In genomic region chr1:67874501-67875111, GRCh38 we compare ENCODE assay signal across 22 cellular contexts.
"Had no signal": no experiment of that assay in that cellular context is flagged by ENCODE, and none has a peak within 500 bp of the region (broad histone marks: within the 10 kb centered on the region; RNA-seq: fewer than 3 reads in every experiment).

No MANE protein-coding gene starts in this region.

- H3K36me3 ChIP-seq: colonic mucosa, lower lobe of right lung, right atrium auricular region, tibial nerve had no signal

- H3K4me3 ChIP-seq: colonic mucosa, lower lobe of right lung, right atrium auricular region, tibial nerve had no signal

- H3K9me3 ChIP-seq: colonic mucosa, lower lobe of right lung, right atrium auricular region had no signal

- H3K27me3 ChIP-seq: colonic mucosa, right atrium auricular region, tibial nerve had no signal

- H3K4me1 ChIP-seq: colonic mucosa, lower lobe of right lung, right atrium auricular region, tibial nerve had no signal

- H3K27ac ChIP-seq: colonic mucosa, lower lobe of right lung, right atrium auricular region, tibial nerve had no signal

- H3K4me1 Mint-ChIP-seq: brain, endodermal cell, mesothelial cell of epicardium, nephron had no signal

- ATAC-seq: activated T-cell treated with anti-CD3 and anti-CD28 coated beads, Interleukin-2, amount 50 U/mL, for 72 hours; lower lobe of right lung had no signal

- H3K4me3 Mint-ChIP-seq: activated naive CD8-positive, alpha-beta T cell; activated T-cell treated with anti-CD3 and anti-CD28 coated beads, Interleukin-2, amount 50 U/mL, for 72 hours; brain; endodermal cell; mesothelial cell of epicardium; nephron; stimulated activated naive CD8-positive, alpha-beta T cell treated with anti-CD3 and anti-CD28 coated beads, Interleukin-15, Interleukin-2, amounts not matched to agents 100 ng/mL and 50 ng/mL, for 24 hours; T-helper 1 cell treated with Interleukin-12 subunit alpha and Interleukin-12 subunit beta and Interleukin-4 antibody, amounts not matched to agents 30 μg/mL and 1 μg/mL, for 36 hours had no signal

- H3K36me3 Mint-ChIP-seq: activated naive CD8-positive, alpha-beta T cell; brain; mesothelial cell of epicardium had no signal

- H3K9me3 Mint-ChIP-seq: endodermal cell; T-helper 1 cell treated with Interleukin-12 subunit alpha and Interleukin-12 subunit beta and Interleukin-4 antibody, amounts not matched to agents 30 μg/mL and 1 μg/mL, for 36 hours had no signal

- DNase-seq: activated CD4-positive, alpha-beta T cell treated with anti-CD3 and anti-CD28 coated beads, Interleukin-2, amount 50 U/mL, for 1 hour; activated CD4-positive, CD25-positive, alpha-beta regulatory T cell treated with anti-CD3 and anti-CD28 coated beads, Interleukin-2, amount 50 U/mL, for 72 hours; activated CD8-positive, alpha-beta memory T cell treated with anti-CD3 and anti-CD28 coated beads, Interleukin-2, amount 50 U/mL, for 48 hours; activated gamma-delta T cell; activated T-cell treated with anti-CD3 and anti-CD28 coated beads, Interleukin-2, amount 50 U/mL, for 72 hours; amniotic stem cell; central memory CD4-positive, alpha-beta T cell; colonic mucosa; endodermal cell; foreskin melanocyte; glutamatergic neuron; hypothalamus; lower lobe of right lung; occipital lobe had no signal
